Comparison of ENCODE assay signal across 14 cellular contexts in genomic region chr3:29026301-29026700, GRCh38.
DNase-seq lines count a peak whose midpoint lies in the region; ATAC-seq, FAIRE-seq and TF ChIP-seq lines count a peak whose summit lies in the region.
"Had no signal": no experiment of that assay in that cellular context is flagged by ENCODE, and none has a peak within 500 bp of the region (broad histone marks: within the 10 kb centered on the region; RNA-seq: fewer than 3 reads in every experiment).

No MANE protein-coding gene starts in this region.

- H3K4me3 ChIP-seq in body of pancreas = no peak overlapping the region
- no peak overlapping the region for H3K4me3 ChIP-seq in GM23248
- H3K4me3 ChIP-seq: esophagus squamous epithelium, neural progenitor cell, SK-N-MC had no signal

- H3K27ac Mint-ChIP-seq in activated T-helper 1 cell treated with anti-CD3 and anti-CD28 coated beads, Interleukin-12 subunit alpha, Interleukin-12 subunit beta, Interleukin-2, Interleukin-4 antibody, amounts not matched to agents 30 ng/mL and 10 ng/mL and 1 ng/mL, durations not matched to agents 14 hours and 24 hours and 36 hours = peak overlapping the region; percentile 7
- H3K27ac Mint-ChIP-seq: activated CD4-positive, alpha-beta memory T cell treated with anti-CD3 and anti-CD28 coated beads for 36 hours; neural progenitor cell had no signal

- H3K4me3 Mint-ChIP-seq in activated T-helper 1 cell treated with anti-CD3 and anti-CD28 coated beads, Interleukin-12 subunit alpha, Interleukin-12 subunit beta, Interleukin-2, Interleukin-4 antibody, amounts not matched to agents 30 ng/mL and 10 ng/mL and 1 ng/mL, durations not matched to agents 14 hours and 24 hours and 36 hours = no peak overlapping the region
- H3K4me3 Mint-ChIP-seq: activated CD4-positive, alpha-beta memory T cell treated with anti-CD3 and anti-CD28 coated beads for 36 hours; neural progenitor cell had no signal

- H3K79me2 ChIP-seq in GM23248 (ENCODE audit: insufficient read depth) = no peaks in the 10 kb centered on the region

- H3K27me3 Mint-ChIP-seq in activated T-helper 1 cell treated with anti-CD3 and anti-CD28 coated beads, Interleukin-12 subunit alpha, Interleukin-12 subunit beta, Interleukin-2, Interleukin-4 antibody, amounts not matched to agents 30 ng/mL and 10 ng/mL and 1 ng/mL, durations not matched to agents 14 hours and 24 hours and 36 hours (ENCODE audit: insufficient read depth) = no peaks in the 10 kb centered on the region
- H3K27me3 Mint-ChIP-seq: activated CD4-positive, alpha-beta memory T cell treated with anti-CD3 and anti-CD28 coated beads for 36 hours had no signal

- H3K9me3 ChIP-seq in body of pancreas (no peaks in the 10 kb centered on the region), GM23248 (ENCODE audit: low read depth) (no peaks in the 10 kb centered on the region)
- H3K9me3 ChIP-seq: esophagus squamous epithelium had no signal

- H3K9me2 ChIP-seq in GM23248 (ENCODE audit: insufficient read depth) = no peaks in the 10 kb centered on the region; the same call in 1 of the 2 replicates

- no peaks in the 10 kb centered on the region for H3F3A ChIP-seq in GM23248 (ENCODE audit: insufficient read depth)

- intact Hi-C loops in activated T-helper 1 cell treated with anti-CD3 and anti-CD28 coated beads, Interleukin-12 subunit alpha, Interleukin-12 subunit beta, Interleukin-2, Interleukin-4 antibody, amounts not matched to agents 30 ng/mL and 10 ng/mL and 1 ng/mL, durations not matched to agents 14 hours and 24 hours and 36 hours (cut with micrococcal nuclease) = loop anchor here (1.0 to 5.0 kb wide), 8 partner anchors 53 to 1320 kb away; no protein-coding TSS in a partner anchor
- intact Hi-C loops in body of pancreas (cut with DNase I) = no loop called here

- no peak for TF ChIP-seq POLR2A in H54 (IDR thresholded peaks at IDR 0.05; ENCODE audit: low read depth, low read length)
- TF ChIP-seq POLR2A in body of pancreas (IDR thresholded peaks at IDR 0.05) = no peak

- H3K4me1 ChIP-seq in body of pancreas (no peaks in the 10 kb centered on the region), GM23248 (ENCODE audit: insufficient read depth) (no peaks in the 10 kb centered on the region)
- H3K4me1 ChIP-seq: esophagus squamous epithelium, neural progenitor cell had no signal

- DNase-seq in activated T-helper 1 cell treated with anti-CD3 and anti-CD28 coated beads, Interleukin-12 subunit alpha, Interleukin-12 subunit beta, Interleukin-2, Interleukin-4 antibody, amounts not matched to agents 30 ng/mL and 10 ng/mL and 1 ng/mL, durations not matched to agents 14 hours and 24 hours and 36 hours (ENCODE audit: low spot score) = no peak
- no peak for DNase-seq in H54 (ENCODE audit: insufficient read length, low spot score)
- DNase-seq in body of pancreas = no peak
- DNase-seq in GM23248 = no peak
- DNase-seq: activated CD4-positive, alpha-beta memory T cell treated with anti-CD3 and anti-CD28 coated beads for 36 hours; DMS 273 treated with DMSO at 0.1 percent for 48 hours; esophagus squamous epithelium; Karpas-422; NCI-H69 had no signal

- no peak for FAIRE-seq in H54 (lab: Jason Lieb, UNC)

- H3K4me1 Mint-ChIP-seq in activated T-helper 1 cell treated with anti-CD3 and anti-CD28 coated beads, Interleukin-12 subunit alpha, Interleukin-12 subunit beta, Interleukin-2, Interleukin-4 antibody, amounts not matched to agents 30 ng/mL and 10 ng/mL and 1 ng/mL, durations not matched to agents 14 hours and 24 hours and 36 hours (ENCODE audit: low read depth) = peaks cover 10% of the 10 kb centered on the region
- H3K4me1 Mint-ChIP-seq: neural progenitor cell had no signal

- H4K20me1 ChIP-seq in GM23248 (ENCODE audit: insufficient read depth) = no peaks in the 10 kb centered on the region

- no peak overlapping the region for H2AFZ ChIP-seq in GM23248
- H2AFZ ChIP-seq: neural progenitor cell had no signal

- in situ Hi-C loops in GM23248 (cut with MboI) = no loop called here

- 61 to 63% methylated on average over 2 of the region's 2 CpGs for WGBS in body of pancreas, 2 donors
- WGBS in GM23248 (ENCODE audit: low coverage in 1 of 2, low lambda C conversion rate in 2 of 2, missing lambda C conversion rate in 2 of 2), 2 experiments = 85 to 96% methylated on average over 2 of the region's 2 CpGs

- TF ChIP-seq CTCF in body of pancreas (IDR thresholded peaks at IDR 0.05) = no peak

- H3K36me3 ChIP-seq in body of pancreas (replicated peaks in 1 of 2; ENCODE audit: insufficient read depth in 1 of 2, low read depth in 2 of 2) (no peaks in the 10 kb centered on the region), GM23248 (ENCODE audit: low read depth) (no peaks in the 10 kb centered on the region)
- H3K36me3 ChIP-seq: esophagus squamous epithelium, neural progenitor cell had no signal

- H3K9me3 Mint-ChIP-seq in activated T-helper 1 cell treated with anti-CD3 and anti-CD28 coated beads, Interleukin-12 subunit alpha, Interleukin-12 subunit beta, Interleukin-2, Interleukin-4 antibody, amounts not matched to agents 30 ng/mL and 10 ng/mL and 1 ng/mL, durations not matched to agents 14 hours and 24 hours and 36 hours = peaks cover 13% of the 10 kb centered on the region
- H3K9me3 Mint-ChIP-seq: neural progenitor cell had no signal

- no peak overlapping the region for H3K4me2 ChIP-seq in GM23248 (ENCODE audit: unreplicated experiment)
- H3K4me2 ChIP-seq: neural progenitor cell had no signal

- peaks cover 4% of the 10 kb centered on the region for H3K36me3 Mint-ChIP-seq in activated T-helper 1 cell treated with anti-CD3 and anti-CD28 coated beads, Interleukin-12 subunit alpha, Interleukin-12 subunit beta, Interleukin-2, Interleukin-4 antibody, amounts not matched to agents 30 ng/mL and 10 ng/mL and 1 ng/mL, durations not matched to agents 14 hours and 24 hours and 36 hours (ENCODE audit: low read depth)
- H3K36me3 Mint-ChIP-seq: activated CD4-positive, alpha-beta memory T cell treated with anti-CD3 and anti-CD28 coated beads for 36 hours; neural progenitor cell had no signal

- H3K27me3 ChIP-seq in body of pancreas = no peaks in the 10 kb centered on the region
- H3K27me3 ChIP-seq in GM23248 (replicated peaks; ENCODE audit: insufficient read depth) = no peaks in the 10 kb centered on the region
- H3K27me3 ChIP-seq: esophagus squamous epithelium, neural progenitor cell had no signal

- H3K9ac ChIP-seq in GM23248 = no peak overlapping the region
- H3K9ac ChIP-seq: neural progenitor cell had no signal

- ATAC-seq in GM18873 (IDR thresholded peaks at IDR 0.05; ENCODE audit: low FRiP score, unreplicated experiment) (peak; percentile 81), GM21381 (IDR thresholded peaks at IDR 0.05; ENCODE audit: unreplicated experiment) (peak; percentile 94), HG03039 (IDR thresholded peaks at IDR 0.05; ENCODE audit: unreplicated experiment) (peak; percentile 95), body of pancreas (no peak)

- H3K27ac ChIP-seq in body of pancreas (no peak overlapping the region), GM23248 (no peak overlapping the region)
- H3K27ac ChIP-seq: esophagus squamous epithelium, neural progenitor cell, SK-N-MC had no signal
